In the genomic region with DNA sequence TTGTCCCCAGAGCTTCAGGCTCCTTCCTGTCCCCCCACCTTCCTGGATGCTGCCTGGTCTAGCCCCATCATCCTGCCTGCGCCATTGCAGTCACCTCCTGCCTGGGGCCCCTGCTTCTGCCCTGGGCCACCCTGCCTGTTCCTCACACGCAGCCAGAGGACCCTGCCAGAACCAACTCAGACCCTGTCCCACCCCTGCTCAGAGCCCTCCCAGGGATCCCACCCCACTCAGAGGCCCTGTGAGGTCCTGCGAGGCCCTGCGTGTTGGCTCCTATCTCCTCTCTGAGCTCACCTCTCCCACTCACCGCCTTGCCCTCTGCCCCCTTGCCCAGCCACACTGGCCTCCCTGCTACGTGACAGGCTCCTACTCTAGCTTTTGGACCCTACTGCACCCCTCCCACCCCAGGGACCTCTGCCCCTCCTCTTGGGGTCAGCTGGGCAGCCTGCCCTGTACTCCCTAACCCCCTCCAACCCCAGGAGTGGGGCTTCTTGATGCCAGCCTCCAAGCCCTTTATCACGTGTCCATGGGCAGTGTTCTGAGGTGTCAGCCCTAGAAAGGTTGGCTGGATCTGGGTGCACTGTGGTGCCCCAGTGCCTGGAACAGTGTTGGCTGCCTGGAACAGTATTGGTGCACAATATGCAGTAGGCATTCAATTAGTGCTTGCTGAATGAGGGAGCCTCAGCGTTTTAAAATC, we compare ENCODE assay signal across 25 cellular contexts.
A peak's percentile ranks its signal among the peaks of the same experiment; 100 is the strongest.
DNase-seq lines count a peak whose midpoint lies in the region; ATAC-seq and TF ChIP-seq lines count a peak whose summit lies in the region.
"Had no signal": no experiment of that assay in that cellular context is flagged by ENCODE, and none has a peak within 500 bp of the region (broad histone marks: within the 10 kb centered on the region; RNA-seq: fewer than 3 reads in every experiment).

No MANE protein-coding gene starts in this region.

- CTCF ChIA-PET in RWPE1 (lab: Yijun Ruan, JAX), result interaction anchor here (0.7 kb wide), 1 partner anchor 283 kb away, joined by 3 read pairs; no protein-coding TSS in a partner anchor

- no peak for TF ChIP-seq CTCF in RWPE1 (conservative IDR thresholded peaks at IDR 0.05; ENCODE audit: low read depth)

- no peaks in the 10 kb centered on the region for H3K36me3 Mint-ChIP-seq in stimulated activated effector memory CD8-positive, alpha-beta T cell treated with anti-CD3 and anti-CD28 coated beads, Interleukin-12 subunit alpha, Interleukin-12 subunit beta, amount 100 ng/mL, for 72 hours
- H3K36me3 Mint-ChIP-seq: activated naive CD4-positive, alpha-beta T cell treated with anti-CD3 and anti-CD28 coated beads, Interleukin-2, amount 50 U/mL, for 24 hours; CD4-positive, alpha-beta memory T cell; immature natural killer cell had no signal

- peak; percentile 10 for ATAC-seq in esophagus mucosa
- ATAC-seq in stimulated activated effector memory CD8-positive, alpha-beta T cell treated with anti-CD3 and anti-CD28 coated beads, Interleukin-12 subunit alpha, Interleukin-12 subunit beta, amount 100 ng/mL, for 72 hours, result peak; percentile 36
- ATAC-seq: GM23338 had no signal

- no peaks in the 10 kb centered on the region for H3K9me3 Mint-ChIP-seq in stimulated activated effector memory CD8-positive, alpha-beta T cell treated with anti-CD3 and anti-CD28 coated beads, Interleukin-12 subunit alpha, Interleukin-12 subunit beta, amount 100 ng/mL, for 72 hours
- H3K9me3 Mint-ChIP-seq: activated naive CD4-positive, alpha-beta T cell treated with anti-CD3 and anti-CD28 coated beads, Interleukin-2, amount 50 U/mL, for 24 hours; activated T-helper 1 cell treated with anti-CD3 and anti-CD28 coated beads, Interleukin-12 subunit alpha, Interleukin-12 subunit beta, Interleukin-2, Interleukin-4 antibody, amounts not matched to agents 30 ng/mL and 10 ng/mL and 1 ng/mL, durations not matched to agents 14 hours and 24 hours and 36 hours; GM23338; immature natural killer cell had no signal

- H3K4me1 Mint-ChIP-seq in stimulated activated effector memory CD8-positive, alpha-beta T cell treated with anti-CD3 and anti-CD28 coated beads, Interleukin-12 subunit alpha, Interleukin-12 subunit beta, amount 100 ng/mL, for 72 hours, result peaks cover 26% of the 10 kb centered on the region

- H3K27ac Mint-ChIP-seq in stimulated activated effector memory CD8-positive, alpha-beta T cell treated with anti-CD3 and anti-CD28 coated beads, Interleukin-12 subunit alpha, Interleukin-12 subunit beta, amount 100 ng/mL, for 72 hours, result peak overlapping the region; percentile 61
- H3K27ac Mint-ChIP-seq: activated naive CD4-positive, alpha-beta T cell treated with anti-CD3 and anti-CD28 coated beads, Interleukin-2, amount 50 U/mL, for 24 hours; CD4-positive, alpha-beta memory T cell; GM23338 had no signal

- no peak overlapping the region for H3K4me3 Mint-ChIP-seq in stimulated activated effector memory CD8-positive, alpha-beta T cell treated with anti-CD3 and anti-CD28 coated beads, Interleukin-12 subunit alpha, Interleukin-12 subunit beta, amount 100 ng/mL, for 72 hours
- H3K4me3 Mint-ChIP-seq: activated naive CD4-positive, alpha-beta T cell treated with anti-CD3 and anti-CD28 coated beads, Interleukin-2, amount 50 U/mL, for 24 hours; activated T-helper 1 cell treated with anti-CD3 and anti-CD28 coated beads, Interleukin-12 subunit alpha, Interleukin-12 subunit beta, Interleukin-2, Interleukin-4 antibody, amounts not matched to agents 30 ng/mL and 10 ng/mL and 1 ng/mL, durations not matched to agents 14 hours and 24 hours and 36 hours; CD4-positive, alpha-beta memory T cell; GM23338; immature natural killer cell had no signal

- POLR2A ChIA-PET in RWPE1 (lab: Yijun Ruan, JAX; ENCODE audit: low non-redundant PET), result no interaction called here

- DNase-seq in NK-92 treated with Interleukin-12 subunit alpha and Interleukin-12 subunit beta, amount 100 ng/mL, for 24 hours (lab: John Stamatoyannopoulos, UW), result peak; percentile 11
- DNase-seq in NK-92 (lab: John Stamatoyannopoulos, UW; ENCODE audit: unreplicated experiment), result no peak
- no peak for DNase-seq in RWPE1 (ENCODE audit: low spot score)
- no peak for DNase-seq in stimulated activated effector memory CD8-positive, alpha-beta T cell treated with anti-CD3 and anti-CD28 coated beads, Interleukin-12 subunit alpha, Interleukin-12 subunit beta, amount 100 ng/mL, for 72 hours (ENCODE audit: low spot score in 2 of 2)
- no peak for DNase-seq in NCI-H1694 treated with DMSO at 0.1 percent for 48 hours (lab: John Stamatoyannopoulos, UW)
- no peak for DNase-seq in KG1 (lab: John Stamatoyannopoulos, UW)
- DNase-seq in NCI-H1092 (lab: John Stamatoyannopoulos, UW), result no peak
- DNase-seq: activated CD4-positive, alpha-beta T cell treated with anti-CD3 and anti-CD28 coated beads, Interleukin-2, amount 50 U/mL, for 4 hours; activated CD8-positive, alpha-beta memory T cell treated with anti-CD3 and anti-CD28 coated beads, Interleukin-2, amount 50 U/mL, for 4 hours; CD4-positive, alpha-beta memory T cell; central memory CD4-positive, alpha-beta T cell; dermis blood vessel endothelial cell; gastrocnemius medialis; immature natural killer cell; NCI-H187; NCI-H2171; retina had no signal

- peak overlapping the region; percentile 0; the same call in 1 of the 2 replicates for H3K27ac ChIP-seq in RWPE1
- H3K27ac ChIP-seq: 22Rv1, hepatocyte, Peyer's patch, SJSA1 had no signal
